In the genomic region with DNA sequence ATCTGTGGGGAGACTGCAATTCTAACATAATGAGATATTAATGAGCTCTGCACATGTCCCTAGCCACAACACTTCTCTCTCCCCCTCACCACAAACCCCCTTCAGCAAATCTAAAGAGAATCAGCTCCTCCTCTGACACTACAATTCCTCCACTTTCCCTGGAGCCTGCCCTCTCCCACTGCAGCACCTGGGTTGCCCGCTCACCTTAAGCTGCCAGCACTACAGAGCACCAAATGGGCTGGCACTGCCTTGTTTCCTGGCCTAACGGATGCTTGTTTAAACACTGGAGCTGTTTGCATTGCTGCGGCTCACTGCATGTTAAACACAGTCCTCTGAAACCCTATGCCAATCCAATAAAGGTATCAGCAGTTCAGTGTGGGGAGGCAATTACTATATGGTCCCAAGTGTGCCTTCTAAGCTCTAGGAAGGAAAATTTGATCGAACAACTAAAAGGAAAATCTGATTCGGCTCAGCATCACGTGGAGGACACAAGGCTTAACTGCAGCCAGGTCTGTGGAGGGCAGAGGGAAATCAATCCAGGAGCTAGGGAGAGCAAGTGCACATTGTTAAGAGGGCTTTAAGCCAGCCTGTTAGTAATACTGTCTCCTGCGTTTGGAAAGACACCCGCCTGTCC, we compare ENCODE assay signal across 11 cellular contexts.
DNase-seq lines count a peak whose midpoint lies in the region; ATAC-seq, FAIRE-seq and TF ChIP-seq lines count a peak whose summit lies in the region.
"Had no signal": no experiment of that assay in that cellular context is flagged by ENCODE, and none has a peak within 500 bp of the region (broad histone marks: within the 10 kb centered on the region; RNA-seq: fewer than 3 reads in every experiment).

No MANE protein-coding gene starts in this region.

- POLR2A ChIA-PET in SK-N-SH (lab: Yijun Ruan, JAX) = interaction anchor here (0.8 to 2.4 kb wide), 7 partner anchors 12 to 232 kb away, joined by 3 to 10 read pairs (median 3); a partner anchor contains a TSS

- H3K4me1 ChIP-seq in SK-N-SH (ENCODE audit: control insufficient read depth in 1 of 2, insufficient read depth in 2 of 2, low read depth in 1 of 2, low read length in 1 of 2) (peaks cover 38 to 51% of the 10 kb centered on the region in 2 experiments), upper lobe of right lung (peaks cover 48% of the 10 kb centered on the region)

- peak overlapping the region; percentile 78 to 90 for H3K27ac ChIP-seq in SK-N-SH (ENCODE audit: low read depth in 2 of 2, low read length in 1 of 2)
- no peak overlapping the region for H3K27ac ChIP-seq in upper lobe of right lung

- no peak overlapping the region for H3K4me3 ChIP-seq in SK-N-SH (ENCODE audit: low read depth in 2 of 2, low read length in 1 of 2)
- no peak overlapping the region for H3K4me3 ChIP-seq in upper lobe of right lung

- no peaks in the 10 kb centered on the region for H3K9me2 ChIP-seq in SK-N-SH

- CTCF ChIA-PET in SK-N-SH (lab: Yijun Ruan, JAX) = interaction anchor here (0.6 to 2.9 kb wide), 10 partner anchors 13 to 465 kb away, joined by 3 to 11 read pairs (median 4); no protein-coding TSS in a partner anchor

- no peaks in the 10 kb centered on the region for H4K20me1 ChIP-seq in SK-N-SH (ENCODE audit: insufficient read depth)

- H3K9ac ChIP-seq in SK-N-SH = no peak overlapping the region

- H3K4me2 ChIP-seq in SK-N-SH = 0 out of 2 replicates have a peak overlapping the region, but pooled peaks have one; percentile 32

- DNase-seq in SK-N-SH (no peak), SHP77 (lab: John Stamatoyannopoulos, UW) (peak; percentile 92 to 94), left kidney (ENCODE audit: low read depth, low spot score) (peak; percentile 79), upper lobe of right lung (peak; percentile 65), frontal cortex (ENCODE audit: low spot score in 2 of 2) (no peak)
- no peak for DNase-seq in activated CD4-positive, alpha-beta T cell treated with anti-CD3 and anti-CD28 coated beads for 48 hours
- no peak for DNase-seq in stimulated activated CD4-positive, alpha-beta T cell treated with anti-CD3 and anti-CD28 coated beads, Interleukin-4, amount 100 ng/mL, for 24 hours
- DNase-seq: activated CD8-positive, alpha-beta T cell treated with anti-CD3 and anti-CD28 coated beads, Interleukin-2, amount 10 ng/mL, durations not matched to agents 7 days and 5 days had no signal

- no peak for TF ChIP-seq RAD21 in SK-N-SH (IDR thresholded peaks at IDR 0.05; ENCODE audit: low read length)

- WGBS in SK-N-SH (ENCODE audit: low lambda C conversion rate) = 61% methylated on average over 8 of the region's 8 CpGs

- intact Hi-C loops in upper lobe of right lung (cut with DNase I) = no loop called here

- FAIRE-seq in frontal cortex (lab: Jason Lieb, UNC) = no peak
- FAIRE-seq: A204.1 had no signal

- peak overlapping the region; percentile 44; the same call in 1 of the 2 replicates for H2AFZ ChIP-seq in SK-N-SH (ENCODE audit: low read depth)

- H3F3A ChIP-seq in SK-N-SH (replicated peaks; ENCODE audit: insufficient read depth) = peaks cover 3% of the 10 kb centered on the region

- ATAC-seq in SK-N-SH treated with all-trans-retinoic acid at 6 μM for 48 hours (no peak), upper lobe of right lung (peak; percentile 89)
- ATAC-seq: activated CD8-positive, alpha-beta T cell treated with anti-CD3 and anti-CD28 coated beads, Interleukin-2, amount 10 ng/mL, durations not matched to agents 7 days and 5 days; sciatic nerve had no signal

- H3K27me3 ChIP-seq in SK-N-SH (ENCODE audit: insufficient read depth) = no peaks in the 10 kb centered on the region
- no peaks in the 10 kb centered on the region for H3K27me3 ChIP-seq in upper lobe of right lung

- H3K36me3 ChIP-seq in SK-N-SH (replicated peaks in 1 of 2; ENCODE audit: control insufficient read depth in 1 of 2, insufficient read depth in 2 of 2, low read length in 1 of 2) (no peaks in the 10 kb centered on the region), upper lobe of right lung (no peaks in the 10 kb centered on the region)

- H3K9me3 ChIP-seq in SK-N-SH (no peaks in the 10 kb centered on the region), upper lobe of right lung (no peaks in the 10 kb centered on the region)

- no peak for TF ChIP-seq EP300 in SK-N-SH (IDR thresholded peaks at IDR 0.05; ENCODE audit: borderline replicate concordance in 1 of 2, low read depth in 1 of 2, low read length in 1 of 2)

- TF ChIP-seq CTCF in SK-N-SH (IDR thresholded peaks at IDR 0.05) = no peak
- TF ChIP-seq CTCF in upper lobe of right lung (IDR thresholded peaks at IDR 0.05) = no peak

- no peaks in the 10 kb centered on the region for H3K79me2 ChIP-seq in SK-N-SH (ENCODE audit: insufficient read depth)

TF ChIP-seq in SK-N-SH, 30 proteins besides CTCF, POLR2A, EP300 and RAD21:
- TF ChIP-seq NFIC (IDR thresholded peaks at IDR 0.05; ENCODE audit: borderline replicate concordance) = no peak
- TF ChIP-seq, protein P1, sequence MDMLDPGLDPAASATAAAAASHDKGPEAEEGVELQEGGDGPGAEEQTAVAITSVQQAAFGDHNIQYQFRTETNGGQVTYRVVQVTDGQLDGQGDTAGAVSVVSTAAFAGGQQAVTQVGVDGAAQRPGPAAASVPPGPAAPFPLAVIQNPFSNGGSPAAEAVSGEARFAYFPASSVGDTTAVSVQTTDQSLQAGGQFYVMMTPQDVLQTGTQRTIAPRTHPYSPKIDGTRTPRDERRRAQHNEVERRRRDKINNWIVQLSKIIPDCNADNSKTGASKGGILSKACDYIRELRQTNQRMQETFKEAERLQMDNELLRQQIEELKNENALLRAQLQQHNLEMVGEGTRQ (IDR thresholded peaks at IDR 0.05; ENCODE audit: borderline replicate concordance, low read depth, low read length) = no peak
- TF ChIP-seq GABPA (IDR thresholded peaks at IDR 0.05; ENCODE audit: low read depth) = no peak
- TF ChIP-seq RCOR1 (IDR thresholded peaks at IDR 0.05; ENCODE audit: low read length) = no peak
- TF ChIP-seq, protein P2, sequence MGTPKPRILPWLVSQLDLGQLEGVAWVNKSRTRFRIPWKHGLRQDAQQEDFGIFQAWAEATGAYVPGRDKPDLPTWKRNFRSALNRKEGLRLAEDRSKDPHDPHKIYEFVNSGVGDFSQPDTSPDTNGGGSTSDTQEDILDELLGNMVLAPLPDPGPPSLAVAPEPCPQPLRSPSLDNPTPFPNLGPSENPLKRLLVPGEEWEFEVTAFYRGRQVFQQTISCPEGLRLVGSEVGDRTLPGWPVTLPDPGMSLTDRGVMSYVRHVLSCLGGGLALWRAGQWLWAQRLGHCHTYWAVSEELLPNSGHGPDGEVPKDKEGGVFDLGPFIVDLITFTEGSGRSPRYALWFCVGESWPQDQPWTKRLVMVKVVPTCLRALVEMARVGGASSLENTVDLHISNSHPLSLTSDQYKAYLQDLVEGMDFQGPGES (IDR thresholded peaks at IDR 0.05; ENCODE audit: low read depth, low read length) = no peak

TF ChIP-seq in SK-N-SH treated with all-trans-retinoic acid at 6 μM for 48 hours, 23 proteins besides CTCF, POLR2A, EP300 and RAD21:
- TF ChIP-seq, protein P3, sequence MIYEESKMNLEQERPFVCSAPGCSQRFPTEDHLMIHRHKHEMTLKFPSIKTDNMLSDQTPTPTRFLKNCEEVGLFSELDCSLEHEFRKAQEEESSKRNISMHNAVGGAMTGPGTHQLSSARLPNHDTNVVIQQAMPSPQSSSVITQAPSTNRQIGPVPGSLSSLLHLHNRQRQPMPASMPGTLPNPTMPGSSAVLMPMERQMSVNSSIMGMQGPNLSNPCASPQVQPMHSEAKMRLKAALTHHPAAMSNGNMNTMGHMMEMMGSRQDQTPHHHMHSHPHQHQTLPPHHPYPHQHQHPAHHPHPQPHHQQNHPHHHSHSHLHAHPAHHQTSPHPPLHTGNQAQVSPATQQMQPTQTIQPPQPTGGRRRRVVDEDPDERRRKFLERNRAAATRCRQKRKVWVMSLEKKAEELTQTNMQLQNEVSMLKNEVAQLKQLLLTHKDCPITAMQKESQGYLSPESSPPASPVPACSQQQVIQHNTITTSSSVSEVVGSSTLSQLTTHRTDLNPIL (CRISPR knock-in tag; IDR thresholded peaks at IDR 0.05; ENCODE audit: low read depth) = no peak
TF ChIP-seq in SK-N-SH treated with all-trans-retinoic acid at 6 μM for 48 hours: peak in this region for 0.

Comparison
In these comparisons a context has a peak if more than half of its experiments do, and no peak if none do; other contexts are left out.
1. DNase-seq: peak in SHP77 (2 of 2), left kidney (single experiment) and upper lobe of right lung (single experiment); none in SK-N-SH (single experiment), activated CD4-positive, alpha-beta T cell treated with anti-CD3 and anti-CD28 coated beads for 48 hours (single experiment), stimulated activated CD4-positive, alpha-beta T cell treated with anti-CD3 and anti-CD28 coated beads, Interleukin-4, amount 100 ng/mL, for 24 hours (single experiment) and frontal cortex (0 of 2).